18 cellular contexts compared by ENCODE assay signal in the genomic region with DNA sequence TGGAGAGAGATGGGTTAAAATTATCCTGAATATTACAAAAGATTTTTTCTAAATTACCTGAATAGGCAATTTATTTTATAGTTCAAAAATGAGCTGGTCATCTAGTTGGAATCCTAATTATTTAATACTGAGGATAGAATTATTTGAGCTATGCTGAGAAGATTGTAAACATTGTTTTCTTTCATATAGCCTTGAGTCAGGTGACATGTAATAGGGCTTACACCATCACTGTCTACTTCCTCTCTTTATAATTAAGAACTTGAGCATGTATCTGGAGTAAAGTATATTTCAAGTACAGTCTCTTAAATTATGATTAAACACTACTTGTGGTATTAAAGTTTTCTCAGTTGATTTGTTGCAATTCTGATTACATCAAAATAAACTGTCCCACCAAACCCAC.
"Had no signal": no experiment of that assay in that cellular context is flagged by ENCODE, and none has a peak within 500 bp of the region (broad histone marks: within the 10 kb centered on the region; RNA-seq: fewer than 3 reads in every experiment).

No MANE protein-coding gene starts in this region.

- H3K27me3 ChIP-seq: gastrocnemius medialis, suprapubic skin, transverse colon had no signal

- H3K36me3 ChIP-seq: gastrocnemius medialis, left ventricle myocardium inferior, suprapubic skin, transverse colon had no signal

- H3K4me1 ChIP-seq: gastrocnemius medialis, left ventricle myocardium inferior, suprapubic skin, transverse colon had no signal

- DNase-seq: activated CD4-positive, alpha-beta T cell treated with anti-CD3 and anti-CD28 coated beads, Interleukin-2, amount 50 U/mL, for 1 hour; activated CD4-positive, CD25-positive, alpha-beta regulatory T cell treated with anti-CD3 and anti-CD28 coated beads, Interleukin-2, amount 50 U/mL, for 72 hours; activated CD8-positive, alpha-beta memory T cell treated with anti-CD3 and anti-CD28 coated beads, Interleukin-2, amount 50 U/mL, for 4 hours; activated naive CD4-positive, alpha-beta T cell treated with anti-CD3 and anti-CD28 coated beads for 36 hours; activated T-cell treated with anti-CD3 and anti-CD28 coated beads, Interleukin-2, amount 50 U/mL, for 4 hours; anterior cingulate cortex; central memory CD4-positive, alpha-beta T cell; effector CD4-positive, alpha-beta T cell; gastrocnemius medialis; head of caudate nucleus; left ventricle myocardium inferior; retina; stimulated activated CD4-positive, alpha-beta T cell treated with anti-CD3 and anti-CD28 coated beads, Interleukin-4, amount 100 ng/mL, for 1 hour; stimulated activated naive CD8-positive, alpha-beta T cell treated with anti-CD3 and anti-CD28 coated beads, Interleukin-15, amount 100 ng/mL, for 72 hours; transverse colon had no signal

- ATAC-seq: activated T-cell treated with anti-CD3 and anti-CD28 coated beads, Interleukin-2, amount 50 U/mL, for 4 hours; esophagus mucosa; gastrocnemius medialis; stimulated activated naive CD8-positive, alpha-beta T cell treated with anti-CD3 and anti-CD28 coated beads, Interleukin-15, amount 100 ng/mL, for 72 hours had no signal

- H3K9me3 ChIP-seq: gastrocnemius medialis, left ventricle myocardium inferior, suprapubic skin, transverse colon had no signal

- H3K4me3 ChIP-seq: gastrocnemius medialis, left ventricle myocardium inferior, skin epidermis, suprapubic skin, transverse colon had no signal

- H3K27ac ChIP-seq: gastrocnemius medialis, left ventricle myocardium inferior, skin epidermis, suprapubic skin, transverse colon had no signal
